21 cellular contexts compared by ENCODE assay signal in the genomic region with DNA sequence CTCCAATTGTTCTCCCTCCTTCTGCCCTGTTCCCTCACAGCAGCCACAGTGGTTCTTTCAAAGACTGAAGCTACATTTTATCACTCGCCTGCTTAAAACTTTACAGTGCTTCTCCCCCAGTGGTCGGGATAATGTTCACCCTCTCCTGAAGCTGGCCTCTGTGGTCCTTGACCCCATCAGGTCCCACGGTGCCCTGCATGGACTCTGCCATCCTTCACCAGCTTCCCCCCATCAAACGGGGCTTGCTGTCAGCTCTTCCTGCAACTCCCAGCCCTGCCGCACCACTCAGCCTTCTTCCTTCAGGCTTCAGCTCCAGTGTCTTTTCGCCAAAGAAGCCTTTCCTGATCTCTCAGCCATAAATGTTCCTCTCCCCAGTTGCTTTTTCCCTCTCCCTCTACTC.
A peak's percentile ranks its signal among the peaks of the same experiment; 100 is the strongest.
DNase-seq lines count a peak whose midpoint lies in the region; FAIRE-seq and TF ChIP-seq lines count a peak whose summit lies in the region.
"Had no signal": no experiment of that assay in that cellular context is flagged by ENCODE, and none has a peak within 500 bp of the region (broad histone marks: within the 10 kb centered on the region; RNA-seq: fewer than 3 reads in every experiment).

No MANE protein-coding gene starts in this region.

- FAIRE-seq in frontal cortex (lab: Jason Lieb, UNC), result no peak
- FAIRE-seq: GM12891, HepG2 had no signal

- H3K79me2 ChIP-seq in neural cell (replicated peaks; ENCODE audit: insufficient read depth, low read length), result peaks cover 66% of the 10 kb centered on the region

- no peaks in the 10 kb centered on the region for H3K27me3 ChIP-seq in neural cell (ENCODE audit: insufficient read depth, low read depth, low read length)
- H3K27me3 ChIP-seq: BLaER1 had no signal

- H3K4me2 ChIP-seq in neural cell (ENCODE audit: low read length), result no peak overlapping the region
- H3K4me2 ChIP-seq: BLaER1 had no signal

- no peaks in the 10 kb centered on the region for H3F3A ChIP-seq in neural cell (ENCODE audit: insufficient read depth, low read length, poor library complexity, severe bottlenecking)

- no peak for TF ChIP-seq EP300 in neural cell (conservative IDR thresholded peaks at IDR 0.05; ENCODE audit: poor library complexity, severe bottlenecking)

- H3K4me1 Mint-ChIP-seq in endothelial cell (ENCODE audit: unreplicated experiment), result peaks cover 18% of the 10 kb centered on the region
- no peaks in the 10 kb centered on the region for H3K4me1 Mint-ChIP-seq in activated T-cell treated with anti-CD3 and anti-CD28 coated beads, Interleukin-2, amount 50 U/mL, for 24 hours (ENCODE audit: low read depth)
- H3K4me1 Mint-ChIP-seq: CD4-positive, alpha-beta memory T cell had no signal

- DNase-seq in activated CD8-positive, alpha-beta memory T cell treated with anti-CD3 and anti-CD28 coated beads for 24 hours, result peak; percentile 1
- no peak for DNase-seq in activated CD8-positive, alpha-beta memory T cell treated with anti-CD3 and anti-CD28 coated beads, Interleukin-2, amount 50 U/mL, for 48 hours
- no peak for DNase-seq in endothelial cell (ENCODE audit: low spot score)
- DNase-seq in frontal cortex (ENCODE audit: low spot score in 2 of 2), result no peak
- no peak for DNase-seq in KBM-7
- DNase-seq in 8988T, result no peak
- no peak for DNase-seq in activated T-cell treated with anti-CD3 and anti-CD28 coated beads, Interleukin-2, amount 50 U/mL, for 24 hours
- DNase-seq: Calu3; CD4-positive, alpha-beta memory T cell; DMS 273 treated with DMSO at 0.1 percent for 48 hours; DND-41; GM23248; HCEC 1CT; HFFc6 had no signal

- H3K27ac ChIP-seq in neural cell (ENCODE audit: low read length), result peak overlapping the region; percentile 18
- H3K27ac ChIP-seq: 22Rv1, BLaER1, GM23248 had no signal

- H3K27me3 Mint-ChIP-seq in endothelial cell (ENCODE audit: unreplicated experiment), result no peaks in the 10 kb centered on the region
- peaks cover 9% of the 10 kb centered on the region for H3K27me3 Mint-ChIP-seq in activated T-cell treated with anti-CD3 and anti-CD28 coated beads, Interleukin-2, amount 50 U/mL, for 24 hours
- H3K27me3 Mint-ChIP-seq: IgD-negative memory B cell had no signal

- H3K9ac ChIP-seq in neural cell (ENCODE audit: low read length), result no peak overlapping the region
- H3K9ac ChIP-seq: BLaER1, GM23248 had no signal

- TF ChIP-seq CTCF in endothelial cell (IDR thresholded peaks at IDR 0.05; ENCODE audit: unreplicated experiment), result no peak
- TF ChIP-seq CTCF in neural cell (IDR thresholded peaks at IDR 0.05; ENCODE audit: poor library complexity, severe bottlenecking), result no peak

- H3K27ac Mint-ChIP-seq in endothelial cell (ENCODE audit: unreplicated experiment), result peak overlapping the region; percentile 17
- no peak overlapping the region for H3K27ac Mint-ChIP-seq in activated T-cell treated with anti-CD3 and anti-CD28 coated beads, Interleukin-2, amount 50 U/mL, for 24 hours
- H3K27ac Mint-ChIP-seq: CD4-positive, alpha-beta memory T cell; HFFc6 had no signal

- no peaks in the 10 kb centered on the region for H3K36me3 ChIP-seq in neural cell (ENCODE audit: insufficient read depth, low read length)
- H3K36me3 ChIP-seq: BLaER1 had no signal

- H3K9me2 ChIP-seq in neural cell (ENCODE audit: insufficient read depth, low read length), result no peaks in the 10 kb centered on the region

- H2AFZ ChIP-seq in neural cell (ENCODE audit: low read depth, low read length), result no peak overlapping the region
- H2AFZ ChIP-seq: GM23248 had no signal

- H3K4me3 Mint-ChIP-seq in endothelial cell (ENCODE audit: unreplicated experiment), result no peak overlapping the region
- no peak overlapping the region for H3K4me3 Mint-ChIP-seq in activated T-cell treated with anti-CD3 and anti-CD28 coated beads, Interleukin-2, amount 50 U/mL, for 24 hours
- H3K4me3 Mint-ChIP-seq: CD14-positive monocyte; CD4-positive, alpha-beta memory T cell; HFFc6; IgD-negative memory B cell had no signal

- TF ChIP-seq RAD21 in neural cell (conservative IDR thresholded peaks at IDR 0.05), result no peak

- H3K4me3 ChIP-seq in neural cell (ENCODE audit: low read length), result no peak overlapping the region
- H3K4me3 ChIP-seq: BLaER1, GM23248 had no signal

- in situ Hi-C loops in KBM-7 (cut with MboI; ENCODE audit: low pct_unique_long_range_greater_than_20kb, low sequenced_read_pairs), result no loop called here

- H4K20me1 ChIP-seq in neural cell (ENCODE audit: insufficient read depth), result no peaks in the 10 kb centered on the region
- H4K20me1 ChIP-seq: BLaER1 had no signal

- no peaks in the 10 kb centered on the region for H3K9me3 Mint-ChIP-seq in endothelial cell (ENCODE audit: unreplicated experiment)
- H3K9me3 Mint-ChIP-seq in activated T-cell treated with anti-CD3 and anti-CD28 coated beads, Interleukin-2, amount 50 U/mL, for 24 hours, result no peaks in the 10 kb centered on the region
- H3K9me3 Mint-ChIP-seq: CD14-positive monocyte; CD4-positive, alpha-beta memory T cell; HFFc6; IgD-negative memory B cell had no signal

- H3K36me3 Mint-ChIP-seq in endothelial cell (ENCODE audit: low read depth, unreplicated experiment), result peaks cover 3% of the 10 kb centered on the region
- H3K36me3 Mint-ChIP-seq in activated T-cell treated with anti-CD3 and anti-CD28 coated beads, Interleukin-2, amount 50 U/mL, for 24 hours (ENCODE audit: low read depth), result no peaks in the 10 kb centered on the region
- H3K36me3 Mint-ChIP-seq: CD14-positive monocyte; CD4-positive, alpha-beta memory T cell had no signal

- H3K9me3 ChIP-seq in neural cell (ENCODE audit: low read length), result no peaks in the 10 kb centered on the region
- H3K9me3 ChIP-seq: BLaER1 had no signal

TF ChIP-seq in neural cell, 6 proteins besides CTCF, POLR2A, EP300 and RAD21:
- no peak for TF ChIP-seq MXI1 (conservative IDR thresholded peaks at IDR 0.05; ENCODE audit: poor library complexity, severe bottlenecking)
- no peak for TF ChIP-seq POLR2AphosphoS5 (IDR thresholded peaks at IDR 0.05)
- TF ChIP-seq REST (IDR thresholded peaks at IDR 0.05; ENCODE audit: borderline replicate concordance), result peak; percentile 31
- no peak for TF ChIP-seq TAF1 (IDR thresholded peaks at IDR 0.05; ENCODE audit: low read depth)
- TF ChIP-seq EZH2 (IDR thresholded peaks at IDR 0.05; ENCODE audit: borderline replicate concordance, insufficient read depth, low read length, poor library complexity, severe bottlenecking), result no peak
- no peak for TF ChIP-seq SMC3 (conservative IDR thresholded peaks at IDR 0.05; ENCODE audit: poor library complexity)
